ENCODE assay signal across 8 cellular contexts in the genomic region with DNA sequence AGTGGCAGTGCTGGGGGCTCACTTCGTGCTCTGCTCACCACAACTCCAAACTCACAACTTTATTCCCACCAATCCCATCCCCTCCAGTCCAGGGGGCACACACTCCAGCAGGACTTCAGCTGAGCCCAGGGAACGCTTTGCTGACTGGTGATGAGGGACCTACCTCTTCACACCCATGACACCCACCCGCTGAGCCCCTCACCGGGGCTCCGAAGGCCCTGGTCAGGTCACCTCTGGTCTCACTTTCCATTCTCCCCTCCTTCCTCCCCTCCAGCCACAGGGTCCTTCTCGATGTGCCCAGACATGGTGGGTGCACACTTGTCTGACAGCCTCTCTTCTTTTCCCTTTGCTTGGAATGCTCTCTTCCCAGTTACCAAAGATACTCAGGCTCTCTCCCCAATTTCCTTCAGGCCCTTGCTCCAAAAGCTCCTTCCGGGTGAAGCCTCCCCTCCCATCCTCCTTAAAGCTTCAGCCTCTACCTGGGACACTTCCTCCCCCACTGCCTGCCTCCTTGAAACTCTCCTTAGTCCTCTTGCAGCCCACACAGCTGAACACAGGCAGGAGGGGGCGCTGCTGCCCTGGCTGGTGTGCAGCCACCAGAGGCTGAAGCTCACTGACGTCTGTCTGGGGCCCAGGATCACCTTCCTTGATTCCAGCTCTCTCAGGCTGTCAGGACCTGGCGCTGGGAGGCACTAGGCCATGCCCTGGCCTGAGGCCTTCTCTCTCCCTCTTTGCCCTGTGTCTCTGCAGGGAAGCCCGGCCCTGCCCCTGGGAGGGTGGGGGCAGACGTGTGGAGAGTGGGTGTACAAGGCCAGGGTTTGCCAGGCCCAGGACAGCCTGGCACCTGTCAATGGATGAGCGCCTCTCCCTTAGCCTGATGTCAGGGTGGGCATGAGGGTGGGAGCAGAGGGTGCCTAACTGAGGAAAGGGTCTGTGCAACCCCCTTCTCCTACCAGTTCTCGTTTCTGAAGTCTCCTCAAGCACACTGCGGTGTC. TPM values are rescaled to one million over a fixed set of nuclear protein-coding genes. Genes with fewer than 3 reads are reported as not detected.
DNase-seq lines count a peak whose midpoint lies in the region; ATAC-seq and TF ChIP-seq lines count a peak whose summit lies in the region.

No MANE protein-coding gene starts in this region.

- peak; percentile 47 for ATAC-seq in HG03354 (IDR thresholded peaks at IDR 0.05; ENCODE audit: poor library complexity, severe bottlenecking, unreplicated experiment)
- no peak for ATAC-seq in HG03469 (IDR thresholded peaks at IDR 0.05; ENCODE audit: unreplicated experiment)
- no peak for ATAC-seq in HG03097 (IDR thresholded peaks at IDR 0.05; ENCODE audit: low FRiP score, unreplicated experiment)

- no peaks in the 10 kb centered on the region for H3K4me1 ChIP-seq in OCI-LY3 (ENCODE audit: low read length)
- H3K4me1 ChIP-seq in hepatocyte (ENCODE audit: insufficient read depth) = peaks cover 4% of the 10 kb centered on the region

- H3K79me2 ChIP-seq in OCI-LY3 (ENCODE audit: low read length) = no peaks in the 10 kb centered on the region
- H3K79me2 ChIP-seq in hepatocyte = no peaks in the 10 kb centered on the region

- H2AFZ ChIP-seq in OCI-LY3 (ENCODE audit: low read depth, low read length) (no peak overlapping the region), hepatocyte (no peak overlapping the region)

- H3K4me3 ChIP-seq in OCI-LY3 (ENCODE audit: low read length) = no peak overlapping the region
- no peak overlapping the region for H3K4me3 ChIP-seq in hepatocyte

- 79% methylated on average over 13 of the region's 15 CpGs for WGBS in hepatocyte (ENCODE audit: low lambda C conversion rate, missing lambda C conversion rate)

- H3K4me2 ChIP-seq in OCI-LY3 (ENCODE audit: low read length) (no peak overlapping the region), hepatocyte (no peak overlapping the region)

- H3K27ac ChIP-seq in OCI-LY3 (ENCODE audit: low read length) (no peak overlapping the region), hepatocyte (peak overlapping the region; percentile 44)

- H4K20me1 ChIP-seq in OCI-LY3 (ENCODE audit: insufficient read depth, low read length) (no peaks in the 10 kb centered on the region), hepatocyte (ENCODE audit: insufficient read depth, poor library complexity, severe bottlenecking) (no peaks in the 10 kb centered on the region)

- H3K9me3 ChIP-seq in OCI-LY3 (ENCODE audit: insufficient read depth, low read length) (no peaks in the 10 kb centered on the region), hepatocyte (ENCODE audit: low read depth) (no peaks in the 10 kb centered on the region)

- peak; percentile 86 for DNase-seq in GM03348 (ENCODE audit: low spot score)
- DNase-seq in amniotic stem cell (lab: John Stamatoyannopoulos, UW) = peak; percentile 5
- DNase-seq in hepatocyte (ENCODE audit: low spot score) = peak; percentile 87
- DNase-seq in stimulated activated CD4-positive, alpha-beta T cell treated with anti-CD3 and anti-CD28 coated beads, Interleukin-12 subunit alpha, Interleukin-12 subunit beta, amount 100 ng/mL, for 4 hours = peak; percentile 57

- TF ChIP-seq CTCF in OCI-LY3 (IDR thresholded peaks at IDR 0.05; ENCODE audit: low read depth, low read length) (peak; percentile 78), hepatocyte (IDR thresholded peaks at IDR 0.05; ENCODE audit: poor library complexity) (peak; percentile 65)

- no peaks in the 10 kb centered on the region for H3K9me2 ChIP-seq in hepatocyte (replicated peaks; ENCODE audit: insufficient read depth)

- H3K27me3 ChIP-seq in OCI-LY3 (ENCODE audit: low read depth, low read length) (no peaks in the 10 kb centered on the region; the same call in 1 of the 2 replicates), hepatocyte (no peaks in the 10 kb centered on the region)

- H3K36me3 ChIP-seq in OCI-LY3 (replicated peaks; ENCODE audit: low read depth, low read length) (no peaks in the 10 kb centered on the region), hepatocyte (replicated peaks; ENCODE audit: insufficient read depth, low read depth) (no peaks in the 10 kb centered on the region)

- no peak overlapping the region for H3K9ac ChIP-seq in OCI-LY3 (ENCODE audit: low read length)

RNA-seq across cellular contexts. Expression of gene KCNE1, which starts 1.6 kb away (rescaled TPM):
- total RNA-seq in hepatocyte = 0.32 and 1.1 TPM in 2 replicates
- polyA plus RNA-seq in hepatocyte = 0.48 and 1.3 TPM in 2 replicates

Comparison
In these comparisons a context has a peak if more than half of its experiments do, and no peak if none do; other contexts are left out.
1. DNase-seq: peak in every context shown above with its lines; median percentile 87 in hepatocyte; 86 in GM03348; 57 in stimulated activated CD4-positive, alpha-beta T cell treated with anti-CD3 and anti-CD28 coated beads, Interleukin-12 subunit alpha, Interleukin-12 subunit beta, amount 100 ng/mL, for 4 hours; 5 in amniotic stem cell.